9 cellular contexts compared by ENCODE assay signal in the genomic region with DNA sequence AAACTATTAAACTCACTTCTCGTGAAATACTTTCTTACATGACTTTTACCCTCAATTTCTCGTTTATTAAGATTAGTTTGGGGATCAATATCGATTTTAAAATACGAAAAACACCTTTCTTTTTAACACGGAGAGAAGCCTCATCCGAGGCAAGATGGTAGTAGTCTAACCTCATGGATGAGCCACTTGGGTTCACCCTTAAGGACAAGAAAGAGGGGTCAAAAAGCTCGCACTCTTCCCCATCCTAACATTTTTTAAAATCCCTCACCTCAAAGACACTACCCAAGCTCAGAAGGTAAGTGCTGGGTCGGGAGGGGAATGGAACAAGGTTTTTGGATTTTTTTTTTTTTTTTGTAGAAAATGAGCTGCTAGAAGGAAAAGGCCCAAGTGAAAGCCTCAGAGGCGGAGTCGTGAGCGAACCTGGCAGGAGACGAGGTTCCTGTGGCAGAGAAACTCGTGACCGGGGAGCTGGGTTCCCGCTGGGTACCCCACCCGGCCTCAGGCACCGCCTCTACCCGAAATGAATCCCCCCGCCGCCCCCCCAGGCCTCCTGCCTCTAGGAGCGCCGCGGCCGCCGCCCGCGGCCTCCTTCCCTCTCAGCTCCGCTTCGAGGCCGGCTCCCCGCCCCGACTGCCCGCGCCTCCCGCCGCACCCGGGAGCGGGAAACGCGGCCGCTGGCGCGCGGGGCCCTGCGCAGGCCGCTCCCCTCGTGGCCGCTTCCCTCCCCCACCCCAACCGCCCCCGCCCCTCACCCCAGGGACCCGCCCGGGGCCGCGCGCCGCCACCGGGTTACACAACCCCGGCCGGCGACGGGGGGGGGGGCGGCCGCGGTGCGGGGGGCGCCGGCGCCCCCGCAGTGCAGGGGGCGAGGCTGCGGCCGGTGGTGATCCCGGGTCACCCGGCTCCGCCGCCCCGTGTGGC. TPM values are rescaled to one million over a fixed set of nuclear protein-coding genes. Genes with fewer than 3 reads are reported as not detected.
DNase-seq lines count a peak whose midpoint lies in the region; ATAC-seq, FAIRE-seq and TF ChIP-seq lines count a peak whose summit lies in the region.
"Had no signal": no experiment of that assay in that cellular context is flagged by ENCODE, and none has a peak within 500 bp of the region (broad histone marks: within the 10 kb centered on the region; RNA-seq: fewer than 3 reads in every experiment).

No MANE protein-coding gene starts in this region.

- no TSS peak for BruUV-seq in Calu3 (replicated peaks; lab: Mats Ljungman, UMichigan)

- TF ChIP-seq POLR2A in prostate gland (IDR thresholded peaks at IDR 0.05), result no peak

- peak; percentile 22 for DNase-seq in Calu3
- DNase-seq in HT-29 (ENCODE audit: low spot score), result peak; percentile 42
- peak; percentile 42 for DNase-seq in T follicular helper cell (ENCODE audit: low read depth)
- peak; percentile 36 for DNase-seq in amniotic epithelial cell (ENCODE audit: low read depth)
- peak; percentile 67 for DNase-seq in left ventricle myocardium inferior
- peak; percentile 66 for DNase-seq in prostate gland (ENCODE audit: low spot score)
- peak; percentile 85 for DNase-seq in upper lobe of right lung
- DNase-seq in RCC 7860 (ENCODE audit: low spot score), result no peak

- TF ChIP-seq CTCF in Calu3 (IDR thresholded peaks at IDR 0.05; ENCODE audit: unreplicated experiment) (no peak), left ventricle myocardium inferior (IDR thresholded peaks at IDR 0.05; ENCODE audit: borderline replicate concordance) (no peak), prostate gland (IDR thresholded peaks at IDR 0.05) (no peak), upper lobe of right lung (IDR thresholded peaks at IDR 0.05) (no peak)

- no peaks in the 10 kb centered on the region for H3K27me3 Mint-ChIP-seq in Calu3 (ENCODE audit: unreplicated experiment)

- no peaks in the 10 kb centered on the region for H3K9me3 ChIP-seq in left ventricle myocardium inferior (replicated peaks)
- H3K9me3 ChIP-seq in prostate gland, result no peaks in the 10 kb centered on the region
- H3K9me3 ChIP-seq in upper lobe of right lung, result no peaks in the 10 kb centered on the region

- CTCF ChIA-PET in Calu3 (lab: Charles Lee), result interaction anchor here (0.7 to 1.2 kb wide), 4 partner anchors 49 to 245 kb away, joined by 3 to 7 read pairs (median 4); no protein-coding TSS in a partner anchor

- peak overlapping the region; percentile 90 for H3K4me3 Mint-ChIP-seq in Calu3 (ENCODE audit: low read depth, unreplicated experiment)

- peak overlapping the region; percentile 93 for H3K27ac Mint-ChIP-seq in Calu3 (ENCODE audit: unreplicated experiment)

- H3K4me1 ChIP-seq in left ventricle myocardium inferior (peaks cover 70% of the 10 kb centered on the region), prostate gland (replicated peaks) (peaks cover 6% of the 10 kb centered on the region), upper lobe of right lung (peaks cover 44% of the 10 kb centered on the region)

- peak; percentile 53 for ATAC-seq in upper lobe of right lung

- peaks cover 28% of the 10 kb centered on the region for H3K4me1 Mint-ChIP-seq in Calu3 (ENCODE audit: low read depth, unreplicated experiment)

- peak overlapping the region; percentile 95 for H3K27ac ChIP-seq in left ventricle myocardium inferior (replicated peaks)
- peak overlapping the region; percentile 92 to 99 for H3K27ac ChIP-seq in prostate gland
- H3K27ac ChIP-seq in upper lobe of right lung, result peak overlapping the region; percentile 93

- H3K36me3 Mint-ChIP-seq in Calu3 (ENCODE audit: insufficient read depth, unreplicated experiment), result peaks cover 77% of the 10 kb centered on the region

- intact Hi-C loops in Calu3 (cut with micrococcal nuclease; ENCODE audit: unreplicated experiment), result no loop called here
- intact Hi-C loops in left ventricle myocardium inferior (cut with micrococcal nuclease), result loop anchor here (10.0 kb wide), 1 partner anchor 148 kb away; no protein-coding TSS in a partner anchor
- intact Hi-C loops in prostate gland (cut with DNase I), result loop anchor here (2.0 to 5.0 kb wide), 2 partner anchors 40 to 144 kb away; no protein-coding TSS in a partner anchor
- intact Hi-C loops in upper lobe of right lung (cut with DNase I), result no loop called here

- no peaks in the 10 kb centered on the region for H3K27me3 ChIP-seq in left ventricle myocardium inferior (ENCODE audit: low read depth)
- H3K27me3 ChIP-seq in prostate gland (replicated peaks; ENCODE audit: insufficient read depth), result no peaks in the 10 kb centered on the region
- no peaks in the 10 kb centered on the region for H3K27me3 ChIP-seq in upper lobe of right lung

- under 1% methylated on average over 37 of the region's 77 CpGs for WGBS in prostate gland

- no peaks in the 10 kb centered on the region for H3K9me3 Mint-ChIP-seq in Calu3 (ENCODE audit: low read depth, unreplicated experiment)

- FAIRE-seq in RCC 7860 (lab: Jason Lieb, UNC), result no peak
- FAIRE-seq: colon had no signal

- peaks cover 26% of the 10 kb centered on the region for H3K36me3 ChIP-seq in left ventricle myocardium inferior
- peaks cover 0 to under 1% of the 10 kb centered on the region in 2 donors for H3K36me3 ChIP-seq in prostate gland
- peaks cover 27% of the 10 kb centered on the region for H3K36me3 ChIP-seq in upper lobe of right lung

- H3K4me3 ChIP-seq in left ventricle myocardium inferior, result peak overlapping the region; percentile 80
- H3K4me3 ChIP-seq in prostate gland, result peak overlapping the region; percentile 72 to 92
- peak overlapping the region; percentile 93 for H3K4me3 ChIP-seq in upper lobe of right lung

RNA-seq across cellular contexts. Expression of a gene that starts 1.6 kb away (rescaled TPM):
- total RNA-seq in Calu3 (2022) (89.3 and 92.9 TPM in 2 replicates), left ventricle myocardium inferior (40.5 TPM), prostate gland (10 to 100 TPM; 21.1 to 30.6 TPM), upper lobe of right lung (51.5 TPM)
- total RNA-seq in HT-29 (2014; rRNA removed; shearing (Covaris generic)), result 19.3 and 20.3 TPM in 2 replicates

RNA-seq across cellular contexts. Expression of a gene that starts 45.7 kb away (rescaled TPM):
- total RNA-seq in Calu3 (2022), result not detected in 2 replicates
- total RNA-seq in HT-29 (2014; rRNA removed; shearing (Covaris generic)), result not detected in 2 replicates
- not detected for total RNA-seq in left ventricle myocardium inferior
- total RNA-seq in prostate gland, result not detected
- total RNA-seq in upper lobe of right lung, result not detected

Comparison
In these comparisons a context has a peak if more than half of its experiments do, and no peak if none do; other contexts are left out.
1. intact Hi-C loops: an anchor here in left ventricle myocardium inferior (10.0 kb wide) and prostate gland (2.0 to 5.0 kb wide); none called in Calu3 and upper lobe of right lung.